In the genomic region with DNA sequence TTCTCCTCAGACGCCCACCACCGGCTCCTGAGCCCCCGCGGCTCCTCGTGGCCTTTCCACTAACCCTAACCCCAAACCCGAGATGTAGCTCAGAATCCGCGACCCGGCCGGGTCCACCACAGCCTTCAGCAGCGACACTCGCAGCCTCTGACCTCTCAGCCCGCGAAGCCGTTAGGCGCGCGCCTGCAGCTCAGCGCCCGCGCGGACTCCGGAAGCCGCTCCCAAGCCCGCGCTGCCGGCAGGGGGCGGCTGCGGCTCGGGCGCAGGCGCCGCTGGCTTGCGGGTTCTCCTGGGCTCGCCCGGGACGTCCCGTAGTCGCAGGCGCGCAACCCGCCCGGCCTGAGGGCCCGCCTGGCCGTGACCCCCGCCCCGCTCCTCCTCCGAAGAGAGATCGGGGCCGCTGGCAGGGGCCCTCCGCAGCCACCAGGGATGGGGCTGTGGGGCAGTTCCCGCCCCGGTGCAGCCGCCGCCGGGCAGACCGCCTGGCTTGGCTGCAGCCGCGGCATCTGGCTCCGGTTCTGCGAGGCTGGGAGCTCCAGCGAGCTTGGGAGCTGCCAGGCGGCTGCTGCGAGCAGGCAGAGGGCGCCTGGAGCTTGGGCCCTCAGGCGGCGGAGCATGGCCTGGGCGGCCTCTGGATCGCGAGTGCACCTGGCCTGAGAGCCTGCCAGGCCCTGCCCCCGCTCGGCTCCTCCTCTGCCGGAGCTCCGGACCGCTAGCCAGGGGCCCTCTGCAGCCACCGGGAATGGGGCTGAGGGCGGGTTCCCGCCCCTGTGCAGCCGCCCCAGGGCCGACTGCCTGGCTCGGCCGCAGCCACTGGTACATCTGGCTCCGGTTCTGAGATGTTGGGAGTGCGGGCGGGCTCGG, we compare ENCODE assay signal across 1 cellular context.
TF ChIP-seq lines count a peak whose summit lies in the region.

No MANE protein-coding gene starts in this region.

TF ChIP-seq in K562, 482 proteins besides CTCF, POLR2A, EP300 and RAD21 (continued from another document and continues in another):
- TF ChIP-seq HMGN3 (IDR thresholded peaks at IDR 0.05; ENCODE audit: borderline replicate concordance, extremely low read depth, insufficient read length, low read depth, low read length) (peak; percentile 22), GATA2 (CRISPR knock-in tag; IDR thresholded peaks at IDR 0.05) (no peak), ZNF41 (CRISPR knock-in tag; conservative IDR thresholded peaks at IDR 0.05) (no peak), ETV1 (tag; conservative IDR thresholded peaks at IDR 0.05; ENCODE audit: low read depth) (peak; percentile 19; the same call in 1 of the 2 replicates), POLR2AphosphoS2 (IDR thresholded peaks at IDR 0.05; ENCODE audit: low read length) (no peak), ZNF707 (CRISPR knock-in tag; conservative IDR thresholded peaks at IDR 0.05) (no peak), ESRRB (CRISPR knock-in tag; IDR thresholded peaks at IDR 0.05; ENCODE audit: borderline replicate concordance) (no peak), IFI16 (CRISPR knock-in tag; IDR thresholded peaks at IDR 0.05) (no peak), TRIM24 (IDR thresholded peaks at IDR 0.05) (no peak), COPS2 (conservative IDR thresholded peaks at IDR 0.05) (no peak), RFX5 (IDR thresholded peaks at IDR 0.05; ENCODE audit: low read depth, low read length) (no peak), STAT5A (IDR thresholded peaks at IDR 0.05; ENCODE audit: borderline replicate concordance, low read length) (no peak), DMBX1 (CRISPR knock-in tag; IDR thresholded peaks at IDR 0.05; ENCODE audit: borderline replicate concordance) (peak; percentile 25; the same call in 1 of the 2 replicates), ADNP (tag; IDR thresholded peaks at IDR 0.05) (no peak), FOXK1 (CRISPR knock-in tag; IDR thresholded peaks at IDR 0.05; ENCODE audit: borderline replicate concordance) (no peak), ZNF217 (CRISPR knock-in tag; IDR thresholded peaks at IDR 0.05) (no peak), ZNF57 (CRISPR knock-in tag; IDR thresholded peaks at IDR 0.05) (no peak), BACH1 (tag; IDR thresholded peaks at IDR 0.05) (no peak), SMAD4 (CRISPR knock-in tag; conservative IDR thresholded peaks at IDR 0.05) (peak; percentile 77), MYBL2 (IDR thresholded peaks at IDR 0.05; ENCODE audit: low read depth) (peak; percentile 68), MYBL2 (CRISPR knock-in tag; IDR thresholded peaks at IDR 0.05; ENCODE audit: borderline replicate concordance) (no peak), BHLHE40 (IDR thresholded peaks at IDR 0.05; ENCODE audit: low read length) (peak; percentile 42; the same call in 1 of the 2 replicates), SETDB1 (IDR thresholded peaks at IDR 0.05; ENCODE audit: low read length) (no peak), XRCC4 (IDR thresholded peaks at IDR 0.05; ENCODE audit: extremely low read depth, insufficient read depth, insufficient read length) (no peak), ZNF551 (CRISPR knock-in tag; IDR thresholded peaks at IDR 0.05) (no peak)
- TF ChIP-seq, protein P1, sequence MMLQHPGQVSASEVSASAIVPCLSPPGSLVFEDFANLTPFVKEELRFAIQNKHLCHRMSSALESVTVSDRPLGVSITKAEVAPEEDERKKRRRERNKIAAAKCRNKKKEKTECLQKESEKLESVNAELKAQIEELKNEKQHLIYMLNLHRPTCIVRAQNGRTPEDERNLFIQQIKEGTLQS (IDR thresholded peaks at IDR 0.05) = no peak
- TF ChIP-seq, protein P1 (CRISPR knock-in tag; conservative IDR thresholded peaks at IDR 0.05) = no peak; the same call in 1 of the 2 replicates
- TF ChIP-seq, protein P2, sequence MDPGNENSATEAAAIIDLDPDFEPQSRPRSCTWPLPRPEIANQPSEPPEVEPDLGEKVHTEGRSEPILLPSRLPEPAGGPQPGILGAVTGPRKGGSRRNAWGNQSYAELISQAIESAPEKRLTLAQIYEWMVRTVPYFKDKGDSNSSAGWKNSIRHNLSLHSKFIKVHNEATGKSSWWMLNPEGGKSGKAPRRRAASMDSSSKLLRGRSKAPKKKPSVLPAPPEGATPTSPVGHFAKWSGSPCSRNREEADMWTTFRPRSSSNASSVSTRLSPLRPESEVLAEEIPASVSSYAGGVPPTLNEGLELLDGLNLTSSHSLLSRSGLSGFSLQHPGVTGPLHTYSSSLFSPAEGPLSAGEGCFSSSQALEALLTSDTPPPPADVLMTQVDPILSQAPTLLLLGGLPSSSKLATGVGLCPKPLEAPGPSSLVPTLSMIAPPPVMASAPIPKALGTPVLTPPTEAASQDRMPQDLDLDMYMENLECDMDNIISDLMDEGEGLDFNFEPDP (CRISPR knock-in tag; IDR thresholded peaks at IDR 0.05) = no peak
- TF ChIP-seq, protein P3, sequence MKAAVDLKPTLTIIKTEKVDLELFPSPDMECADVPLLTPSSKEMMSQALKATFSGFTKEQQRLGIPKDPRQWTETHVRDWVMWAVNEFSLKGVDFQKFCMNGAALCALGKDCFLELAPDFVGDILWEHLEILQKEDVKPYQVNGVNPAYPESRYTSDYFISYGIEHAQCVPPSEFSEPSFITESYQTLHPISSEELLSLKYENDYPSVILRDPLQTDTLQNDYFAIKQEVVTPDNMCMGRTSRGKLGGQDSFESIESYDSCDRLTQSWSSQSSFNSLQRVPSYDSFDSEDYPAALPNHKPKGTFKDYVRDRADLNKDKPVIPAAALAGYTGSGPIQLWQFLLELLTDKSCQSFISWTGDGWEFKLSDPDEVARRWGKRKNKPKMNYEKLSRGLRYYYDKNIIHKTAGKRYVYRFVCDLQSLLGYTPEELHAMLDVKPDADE (conservative IDR thresholded peaks at IDR 0.05; ENCODE audit: control insufficient read depth, low read depth, low read length) = peak; percentile 19; the same call in 1 of the 2 replicates
- TF ChIP-seq, protein P4, sequence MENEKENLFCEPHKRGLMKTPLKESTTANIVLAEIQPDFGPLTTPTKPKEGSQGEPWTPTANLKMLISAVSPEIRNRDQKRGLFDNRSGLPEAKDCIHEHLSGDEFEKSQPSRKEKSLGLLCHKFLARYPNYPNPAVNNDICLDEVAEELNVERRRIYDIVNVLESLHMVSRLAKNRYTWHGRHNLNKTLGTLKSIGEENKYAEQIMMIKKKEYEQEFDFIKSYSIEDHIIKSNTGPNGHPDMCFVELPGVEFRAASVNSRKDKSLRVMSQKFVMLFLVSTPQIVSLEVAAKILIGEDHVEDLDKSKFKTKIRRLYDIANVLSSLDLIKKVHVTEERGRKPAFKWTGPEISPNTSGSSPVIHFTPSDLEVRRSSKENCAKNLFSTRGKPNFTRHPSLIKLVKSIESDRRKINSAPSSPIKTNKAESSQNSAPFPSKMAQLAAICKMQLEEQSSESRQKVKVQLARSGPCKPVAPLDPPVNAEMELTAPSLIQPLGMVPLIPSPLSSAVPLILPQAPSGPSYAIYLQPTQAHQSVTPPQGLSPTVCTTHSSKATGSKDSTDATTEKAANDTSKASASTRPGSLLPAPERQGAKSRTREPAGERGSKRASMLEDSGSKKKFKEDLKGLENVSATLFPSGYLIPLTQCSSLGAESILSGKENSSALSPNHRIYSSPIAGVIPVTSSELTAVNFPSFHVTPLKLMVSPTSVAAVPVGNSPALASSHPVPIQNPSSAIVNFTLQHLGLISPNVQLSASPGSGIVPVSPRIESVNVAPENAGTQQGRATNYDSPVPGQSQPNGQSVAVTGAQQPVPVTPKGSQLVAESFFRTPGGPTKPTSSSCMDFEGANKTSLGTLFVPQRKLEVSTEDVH (IDR thresholded peaks at IDR 0.05; ENCODE audit: low read depth, partially characterized antibody) = no peak
- TF ChIP-seq, protein P5, sequence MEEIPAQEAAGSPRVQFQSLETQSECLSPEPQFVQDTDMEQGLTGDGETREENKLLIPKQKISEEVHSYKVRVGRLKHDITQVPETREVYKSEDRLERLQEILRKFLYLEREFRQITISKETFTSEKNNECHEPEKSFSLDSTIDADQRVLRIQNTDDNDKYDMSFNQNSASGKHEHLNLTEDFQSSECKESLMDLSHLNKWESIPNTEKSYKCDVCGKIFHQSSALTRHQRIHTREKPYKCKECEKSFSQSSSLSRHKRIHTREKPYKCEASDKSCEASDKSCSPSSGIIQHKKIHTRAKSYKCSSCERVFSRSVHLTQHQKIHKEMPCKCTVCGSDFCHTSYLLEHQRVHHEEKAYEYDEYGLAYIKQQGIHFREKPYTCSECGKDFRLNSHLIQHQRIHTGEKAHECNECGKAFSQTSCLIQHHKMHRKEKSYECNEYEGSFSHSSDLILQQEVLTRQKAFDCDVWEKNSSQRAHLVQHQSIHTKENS (CRISPR knock-in tag; IDR thresholded peaks at IDR 0.05) = no peak
- TF ChIP-seq, protein P6, sequence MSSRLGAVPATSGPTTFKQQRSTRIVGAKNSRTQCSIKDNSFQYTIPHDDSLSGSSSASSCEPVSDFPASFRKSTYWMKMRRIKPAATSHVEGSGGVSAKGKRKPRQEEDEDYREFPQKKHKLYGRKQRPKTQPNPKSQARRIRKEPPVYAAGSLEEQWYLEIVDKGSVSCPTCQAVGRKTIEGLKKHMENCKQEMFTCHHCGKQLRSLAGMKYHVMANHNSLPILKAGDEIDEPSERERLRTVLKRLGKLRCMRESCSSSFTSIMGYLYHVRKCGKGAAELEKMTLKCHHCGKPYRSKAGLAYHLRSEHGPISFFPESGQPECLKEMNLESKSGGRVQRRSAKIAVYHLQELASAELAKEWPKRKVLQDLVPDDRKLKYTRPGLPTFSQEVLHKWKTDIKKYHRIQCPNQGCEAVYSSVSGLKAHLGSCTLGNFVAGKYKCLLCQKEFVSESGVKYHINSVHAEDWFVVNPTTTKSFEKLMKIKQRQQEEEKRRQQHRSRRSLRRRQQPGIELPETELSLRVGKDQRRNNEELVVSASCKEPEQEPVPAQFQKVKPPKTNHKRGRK (tag; IDR thresholded peaks at IDR 0.05) = no peak
- TF ChIP-seq, protein P7, sequence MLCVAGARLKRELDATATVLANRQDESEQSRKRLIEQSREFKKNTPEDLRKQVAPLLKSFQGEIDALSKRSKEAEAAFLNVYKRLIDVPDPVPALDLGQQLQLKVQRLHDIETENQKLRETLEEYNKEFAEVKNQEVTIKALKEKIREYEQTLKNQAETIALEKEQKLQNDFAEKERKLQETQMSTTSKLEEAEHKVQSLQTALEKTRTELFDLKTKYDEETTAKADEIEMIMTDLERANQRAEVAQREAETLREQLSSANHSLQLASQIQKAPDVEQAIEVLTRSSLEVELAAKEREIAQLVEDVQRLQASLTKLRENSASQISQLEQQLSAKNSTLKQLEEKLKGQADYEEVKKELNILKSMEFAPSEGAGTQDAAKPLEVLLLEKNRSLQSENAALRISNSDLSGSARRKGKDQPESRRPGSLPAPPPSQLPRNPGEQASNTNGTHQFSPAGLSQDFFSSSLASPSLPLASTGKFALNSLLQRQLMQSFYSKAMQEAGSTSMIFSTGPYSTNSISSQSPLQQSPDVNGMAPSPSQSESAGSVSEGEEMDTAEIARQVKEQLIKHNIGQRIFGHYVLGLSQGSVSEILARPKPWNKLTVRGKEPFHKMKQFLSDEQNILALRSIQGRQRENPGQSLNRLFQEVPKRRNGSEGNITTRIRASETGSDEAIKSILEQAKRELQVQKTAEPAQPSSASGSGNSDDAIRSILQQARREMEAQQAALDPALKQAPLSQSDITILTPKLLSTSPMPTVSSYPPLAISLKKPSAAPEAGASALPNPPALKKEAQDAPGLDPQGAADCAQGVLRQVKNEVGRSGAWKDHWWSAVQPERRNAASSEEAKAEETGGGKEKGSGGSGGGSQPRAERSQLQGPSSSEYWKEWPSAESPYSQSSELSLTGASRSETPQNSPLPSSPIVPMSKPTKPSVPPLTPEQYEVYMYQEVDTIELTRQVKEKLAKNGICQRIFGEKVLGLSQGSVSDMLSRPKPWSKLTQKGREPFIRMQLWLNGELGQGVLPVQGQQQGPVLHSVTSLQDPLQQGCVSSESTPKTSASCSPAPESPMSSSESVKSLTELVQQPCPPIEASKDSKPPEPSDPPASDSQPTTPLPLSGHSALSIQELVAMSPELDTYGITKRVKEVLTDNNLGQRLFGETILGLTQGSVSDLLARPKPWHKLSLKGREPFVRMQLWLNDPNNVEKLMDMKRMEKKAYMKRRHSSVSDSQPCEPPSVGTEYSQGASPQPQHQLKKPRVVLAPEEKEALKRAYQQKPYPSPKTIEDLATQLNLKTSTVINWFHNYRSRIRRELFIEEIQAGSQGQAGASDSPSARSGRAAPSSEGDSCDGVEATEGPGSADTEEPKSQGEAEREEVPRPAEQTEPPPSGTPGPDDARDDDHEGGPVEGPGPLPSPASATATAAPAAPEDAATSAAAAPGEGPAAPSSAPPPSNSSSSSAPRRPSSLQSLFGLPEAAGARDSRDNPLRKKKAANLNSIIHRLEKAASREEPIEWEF (CRISPR knock-in tag; IDR thresholded peaks at IDR 0.05) = no peak
- TF ChIP-seq, protein P8, sequence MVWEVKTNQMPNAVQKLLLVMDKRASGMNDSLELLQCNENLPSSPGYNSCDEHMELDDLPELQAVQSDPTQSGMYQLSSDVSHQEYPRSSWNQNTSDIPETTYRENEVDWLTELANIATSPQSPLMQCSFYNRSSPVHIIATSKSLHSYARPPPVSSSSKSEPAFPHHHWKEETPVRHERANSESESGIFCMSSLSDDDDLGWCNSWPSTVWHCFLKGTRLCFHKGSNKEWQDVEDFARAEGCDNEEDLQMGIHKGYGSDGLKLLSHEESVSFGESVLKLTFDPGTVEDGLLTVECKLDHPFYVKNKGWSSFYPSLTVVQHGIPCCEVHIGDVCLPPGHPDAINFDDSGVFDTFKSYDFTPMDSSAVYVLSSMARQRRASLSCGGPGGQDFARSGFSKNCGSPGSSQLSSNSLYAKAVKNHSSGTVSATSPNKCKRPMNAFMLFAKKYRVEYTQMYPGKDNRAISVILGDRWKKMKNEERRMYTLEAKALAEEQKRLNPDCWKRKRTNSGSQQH (CRISPR knock-in tag; IDR thresholded peaks at IDR 0.05) = no peak
- TF ChIP-seq, protein P9, sequence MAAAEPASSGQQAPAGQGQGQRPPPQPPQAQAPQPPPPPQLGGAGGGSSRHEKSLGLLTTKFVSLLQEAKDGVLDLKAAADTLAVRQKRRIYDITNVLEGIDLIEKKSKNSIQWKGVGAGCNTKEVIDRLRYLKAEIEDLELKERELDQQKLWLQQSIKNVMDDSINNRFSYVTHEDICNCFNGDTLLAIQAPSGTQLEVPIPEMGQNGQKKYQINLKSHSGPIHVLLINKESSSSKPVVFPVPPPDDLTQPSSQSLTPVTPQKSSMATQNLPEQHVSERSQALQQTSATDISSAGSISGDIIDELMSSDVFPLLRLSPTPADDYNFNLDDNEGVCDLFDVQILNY (CRISPR knock-in tag; IDR thresholded peaks at IDR 0.05) = peak; percentile 75; the same call in 1 of the 2 replicates
- TF ChIP-seq, protein P10, sequence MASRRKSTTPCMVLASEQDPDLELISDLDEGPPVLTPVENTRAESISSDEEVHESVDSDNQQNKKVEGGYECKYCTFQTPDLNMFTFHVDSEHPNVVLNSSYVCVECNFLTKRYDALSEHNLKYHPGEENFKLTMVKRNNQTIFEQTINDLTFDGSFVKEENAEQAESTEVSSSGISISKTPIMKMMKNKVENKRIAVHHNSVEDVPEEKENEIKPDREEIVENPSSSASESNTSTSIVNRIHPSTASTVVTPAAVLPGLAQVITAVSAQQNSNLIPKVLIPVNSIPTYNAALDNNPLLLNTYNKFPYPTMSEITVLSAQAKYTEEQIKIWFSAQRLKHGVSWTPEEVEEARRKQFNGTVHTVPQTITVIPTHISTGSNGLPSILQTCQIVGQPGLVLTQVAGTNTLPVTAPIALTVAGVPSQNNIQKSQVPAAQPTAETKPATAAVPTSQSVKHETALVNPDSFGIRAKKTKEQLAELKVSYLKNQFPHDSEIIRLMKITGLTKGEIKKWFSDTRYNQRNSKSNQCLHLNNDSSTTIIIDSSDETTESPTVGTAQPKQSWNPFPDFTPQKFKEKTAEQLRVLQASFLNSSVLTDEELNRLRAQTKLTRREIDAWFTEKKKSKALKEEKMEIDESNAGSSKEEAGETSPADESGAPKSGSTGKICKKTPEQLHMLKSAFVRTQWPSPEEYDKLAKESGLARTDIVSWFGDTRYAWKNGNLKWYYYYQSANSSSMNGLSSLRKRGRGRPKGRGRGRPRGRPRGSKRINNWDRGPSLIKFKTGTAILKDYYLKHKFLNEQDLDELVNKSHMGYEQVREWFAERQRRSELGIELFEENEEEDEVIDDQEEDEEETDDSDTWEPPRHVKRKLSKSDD (conservative IDR thresholded peaks at IDR 0.05; ENCODE audit: low read length) = no peak
